ENCODE assay signal across 20 cellular contexts in the genomic region with DNA sequence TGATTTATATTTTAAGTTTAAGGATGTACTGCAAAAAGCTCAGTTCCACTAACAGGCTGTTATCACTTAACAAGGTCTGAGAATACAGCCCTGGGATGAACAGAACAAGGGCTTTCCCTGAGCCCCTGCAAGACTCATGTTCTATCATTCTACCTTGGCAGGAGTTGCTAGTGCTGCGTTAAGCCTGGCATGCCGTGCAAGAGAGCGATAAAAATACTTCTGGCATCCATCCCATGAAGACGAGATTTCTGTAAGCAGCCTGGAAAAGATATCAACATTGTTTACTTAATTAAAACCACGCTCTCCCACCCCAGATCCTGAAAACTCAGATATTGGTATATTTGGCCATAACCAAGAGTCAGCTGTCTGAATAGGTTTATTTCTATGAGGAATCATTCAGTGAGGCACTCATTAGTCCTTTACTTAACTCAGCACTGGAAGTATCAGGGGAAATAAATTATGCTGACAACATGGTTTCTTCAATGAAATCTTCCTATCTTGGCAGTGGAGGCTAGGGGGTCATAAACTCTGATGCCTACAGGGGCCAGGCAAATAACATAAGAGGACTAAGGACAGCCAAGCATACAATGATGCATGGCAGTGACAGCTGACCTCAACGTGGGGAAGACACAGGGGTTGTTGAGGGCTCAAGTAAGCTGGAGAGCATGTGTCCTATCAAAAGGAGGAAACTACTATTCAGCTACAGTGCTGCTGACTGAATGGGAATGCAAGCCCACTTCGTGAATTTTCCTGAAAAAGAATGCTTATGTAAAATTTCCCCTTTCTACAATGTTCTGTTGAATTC. TPM values are rescaled to one million over a fixed set of nuclear protein-coding genes. Genes with fewer than 3 reads are reported as not detected.
DNase-seq lines count a peak whose midpoint lies in the region; ATAC-seq and TF ChIP-seq lines count a peak whose summit lies in the region.
"Had no signal": no experiment of that assay in that cellular context is flagged by ENCODE, and none has a peak within 500 bp of the region (broad histone marks: within the 10 kb centered on the region; RNA-seq: fewer than 3 reads in every experiment).

No MANE protein-coding gene starts in this region.

- H3K4me1 ChIP-seq in GM23338 (ENCODE audit: insufficient read depth) (peaks cover 22% of the 10 kb centered on the region), gastrocnemius medialis (peaks cover 51 to 53% of the 10 kb centered on the region in 2 donors), mammary epithelial cell (ENCODE audit: insufficient read depth, low read length) (no peaks in the 10 kb centered on the region)

- CTCF ChIA-PET in mammary epithelial cell (lab: Charles Lee; ENCODE audit: low non-redundant PET): no interaction called here

- no TSS peak for BruUV-seq in mammary epithelial cell (replicated peaks; lab: Mats Ljungman, UMichigan)

- 83% methylated on average over 7 of the region's 7 CpGs for WGBS in mammary epithelial cell (ENCODE audit: low coverage, missing lambda C conversion rate)

- H3K27ac Mint-ChIP-seq in GM23338 (peak overlapping the region; percentile 59; the same call in 1 of the 2 replicates), brain (peak overlapping the region in 4 of 5 experiments; percentile 26 to 78 (median 52))
- H3K27ac Mint-ChIP-seq: activated CD8-positive, alpha-beta T cell treated with anti-CD3 and anti-CD28 coated beads, Interleukin-2, amount 10 ng/mL, durations not matched to agents 7 days and 5 days; nephron had no signal

- H3K4me3 ChIP-seq in GM23338 (no peak overlapping the region), gastrocnemius medialis (no peak overlapping the region), mammary epithelial cell (replicated peaks in 1 of 3; ENCODE audit: insufficient read depth in 1 of 3, low read depth in 2 of 3, low read length in 3 of 3) (no peak overlapping the region)

- no peaks in the 10 kb centered on the region for H3K9me3 Mint-ChIP-seq in GM23338
- no peaks in the 10 kb centered on the region for H3K9me3 Mint-ChIP-seq in brain
- H3K9me3 Mint-ChIP-seq: activated T-cell treated with anti-CD3 and anti-CD28 coated beads, Interleukin-2, amount 50 U/mL, for 4 hours; nephron had no signal

- H2AFZ ChIP-seq in GM23338 (no peak overlapping the region), mammary epithelial cell (ENCODE audit: low read depth, low read length) (no peak overlapping the region)

- peaks cover 93% of the 10 kb centered on the region for H3K36me3 ChIP-seq in GM23338 (ENCODE audit: insufficient read depth)
- peaks cover 0 to 74% of the 10 kb centered on the region in 2 donors for H3K36me3 ChIP-seq in gastrocnemius medialis
- H3K36me3 ChIP-seq in mammary epithelial cell (ENCODE audit: insufficient read depth, low read length): peaks cover 47% of the 10 kb centered on the region

- peaks cover 39% of the 10 kb centered on the region for H3K4me1 Mint-ChIP-seq in GM23338
- no peaks in the 10 kb centered on the region for H3K4me1 Mint-ChIP-seq in brain
- H3K4me1 Mint-ChIP-seq: nephron had no signal

- no peak overlapping the region for H3K9ac ChIP-seq in mammary epithelial cell (ENCODE audit: insufficient read depth, low read length)

- intact Hi-C loops in gastrocnemius medialis (cut with DNase I; ENCODE audit: low total_unique reads): no loop called here
- intact Hi-C loops in mammary epithelial cell (cut with micrococcal nuclease): no loop called here

- in situ Hi-C loops in gastrocnemius medialis (cut with MboI; ENCODE audit: low sequenced_read_pairs in 4 of 4): no loop called here
- in situ Hi-C loops in mammary epithelial cell (cut with MboI; ENCODE audit: low sequenced_read_pairs in 2 of 2): no loop called here

- H3K4me3 Mint-ChIP-seq in GM23338: no peak overlapping the region
- peak overlapping the region in 1 of 5 experiments; percentile 28 for H3K4me3 Mint-ChIP-seq in brain
- H3K4me3 Mint-ChIP-seq: activated CD8-positive, alpha-beta T cell treated with anti-CD3 and anti-CD28 coated beads, Interleukin-2, amount 10 ng/mL, durations not matched to agents 7 days and 5 days; activated T-cell treated with anti-CD3 and anti-CD28 coated beads, Interleukin-2, amount 50 U/mL, for 4 hours; nephron had no signal

- 0 out of 2 replicates have a peak, but pooled peaks cover 3% of the 10 kb centered on the region for H4K20me1 ChIP-seq in GM23338 (replicated peaks; ENCODE audit: insufficient read depth)
- H4K20me1 ChIP-seq in mammary epithelial cell (ENCODE audit: insufficient read depth, low read length): no peaks in the 10 kb centered on the region

- dilution Hi-C loops in mammary epithelial cell (cut with HindIII; ENCODE audit: low sequenced_read_pairs): no loop called here

- H3K9me3 ChIP-seq in gastrocnemius medialis: no peaks in the 10 kb centered on the region
- H3K9me3 ChIP-seq in mammary epithelial cell (replicated peaks; ENCODE audit: insufficient read depth, low read length): no peaks in the 10 kb centered on the region

- H3K36me3 Mint-ChIP-seq in GM23338 (ENCODE audit: low read depth): peaks cover 96% of the 10 kb centered on the region
- peaks cover 67% of the 10 kb centered on the region for H3K36me3 Mint-ChIP-seq in brain

- no peak for TF ChIP-seq POLR2A in gastrocnemius medialis (IDR thresholded peaks at IDR 0.05)

- H3K27ac ChIP-seq in GM23338 (ENCODE audit: low read depth): peak overlapping the region; percentile 87; the same call in 1 of the 2 replicates
- H3K27ac ChIP-seq in gastrocnemius medialis: peak overlapping the region; percentile 69 to 76 (median 70)
- H3K27ac ChIP-seq in mammary epithelial cell (ENCODE audit: insufficient read depth, low read depth, low read length): no peak overlapping the region
- H3K27ac ChIP-seq: C4-2B, WERI-Rb-1 had no signal

- peaks cover 37% of the 10 kb centered on the region for H3F3A ChIP-seq in GM23338 (replicated peaks; ENCODE audit: low read depth)

- no peak overlapping the region for H3K4me2 ChIP-seq in GM23338
- no peak overlapping the region for H3K4me2 ChIP-seq in mammary epithelial cell (ENCODE audit: insufficient read depth, low read depth, low read length)

- H3K79me2 ChIP-seq in GM23338 (replicated peaks; ENCODE audit: insufficient read depth) (peaks cover 19% of the 10 kb centered on the region), mammary epithelial cell (ENCODE audit: insufficient read depth, low read length) (no peaks in the 10 kb centered on the region)

- H3K27me3 Mint-ChIP-seq in GM23338 (ENCODE audit: insufficient read depth, low read depth, poor library complexity) (peaks cover 4% of the 10 kb centered on the region), brain (no peaks in the 10 kb centered on the region)

- no peaks in the 10 kb centered on the region for H3K27me3 ChIP-seq in GM23338 (ENCODE audit: insufficient read depth)
- H3K27me3 ChIP-seq in gastrocnemius medialis: no peaks in the 10 kb centered on the region
- H3K27me3 ChIP-seq in mammary epithelial cell (ENCODE audit: insufficient read depth, low read length): no peaks in the 10 kb centered on the region

- DNase-seq in GM23338 (ENCODE audit: low spot score): no peak
- DNase-seq in fibroblast of the conjunctiva (ENCODE audit: low read depth): peak; percentile 2
- peak in 1 of 2 donors; percentile 58 for DNase-seq in gastrocnemius medialis
- DNase-seq in A172 (ENCODE audit: low spot score): no peak
- DNase-seq in mammary epithelial cell: no peak
- DNase-seq: activated CD8-positive, alpha-beta T cell treated with anti-CD3 and anti-CD28 coated beads, Interleukin-2, amount 10 ng/mL, durations not matched to agents 7 days and 5 days; activated naive CD4-positive, alpha-beta T cell treated with anti-CD3 and anti-CD28 coated beads, Interleukin-2, amount 50 U/mL, for 16 hours; activated T-cell treated with anti-CD3 and anti-CD28 coated beads, Interleukin-2, amount 50 U/mL, for 4 hours; DMS53; HCEC 1CT; NCI-H1105 treated with DMSO at 0.1 percent for 48 hours; posterior cingulate gyrus; SIG-M5; T-helper 2 cell; WERI-Rb-1 had no signal

- ATAC-seq in GM23338 (no peak), gastrocnemius medialis (peak; percentile 53 to 75), GM18511 (IDR thresholded peaks at IDR 0.05; ENCODE audit: unreplicated experiment) (no peak), GM21529 (IDR thresholded peaks at IDR 0.05; ENCODE audit: unreplicated experiment) (no peak)
- ATAC-seq: activated CD8-positive, alpha-beta T cell treated with anti-CD3 and anti-CD28 coated beads, Interleukin-2, amount 10 ng/mL, durations not matched to agents 7 days and 5 days; activated T-cell treated with anti-CD3 and anti-CD28 coated beads, Interleukin-2, amount 50 U/mL, for 4 hours had no signal

- no peaks in the 10 kb centered on the region for H3K9me2 ChIP-seq in GM23338 (ENCODE audit: insufficient read depth)

- no peak for TF ChIP-seq CTCF in GM23338 (conservative IDR thresholded peaks at IDR 0.05; ENCODE audit: low read depth in 2 of 2)
- TF ChIP-seq CTCF in brain (conservative IDR thresholded peaks at IDR 0.05): no peak
- no peak for TF ChIP-seq CTCF in gastrocnemius medialis (IDR thresholded peaks at IDR 0.05 in 4 of 5, conservative IDR thresholded peaks at IDR 0.05 in 1 of 5)
- no peak for TF ChIP-seq CTCF in mammary epithelial cell (conservative IDR thresholded peaks at IDR 0.05 in 1 of 2, IDR thresholded peaks at IDR 0.05 in 1 of 2; ENCODE audit: extremely low read depth in 1 of 2, insufficient read depth in 1 of 2, low read depth in 1 of 2, low read length in 2 of 2)

TF ChIP-seq in GM23338, 12 proteins besides CTCF, POLR2A, EP300 and RAD21 (continues in another document):
- TF ChIP-seq CREB1 (CRISPR knock-in tag; IDR thresholded peaks at IDR 0.05; ENCODE audit: low read depth) (no peak), JUNB (IDR thresholded peaks at IDR 0.05; ENCODE audit: unreplicated experiment) (no peak)

RNA-seq across cellular contexts. Expression of gene LYRM2, which starts 37.6 kb away (rescaled TPM):
- 13.0 and 20.3 TPM in 2 replicates for total RNA-seq in GM23338 (2014; rRNA removed; shearing (Covaris generic))
- polyA plus RNA-seq in GM23338 (2016; fragmentation: Nextera tagmentation; extraction: Ambion mirVana) (48.9 and 67.3 TPM in 2 replicates), brain (ENCODE audit: insufficient read depth, low read depth, low replicate concordance) (31.0 TPM), mammary epithelial cell (28.8 TPM)
- total RNA-seq in gastrocnemius medialis (10 to 100 TPM; 15.8 to 40.2 (median 23.3) TPM), mammary epithelial cell (10 to 100 TPM; 20.5 to 34.1 TPM)
- 38.3 and 40.4 TPM in 2 replicates for total RNA-seq in A172 (2014; rRNA removed; shearing (Covaris generic))
- 2.4 TPM for polyA minus RNA-seq in mammary epithelial cell

Comparison
In these comparisons a context has a peak if more than half of its experiments do, and no peak if none do; other contexts are left out.
1. ATAC-seq: peak in gastrocnemius medialis (2 of 2); none in GM23338 (single experiment), GM18511 (single experiment) and GM21529 (single experiment).